ENCODE assay signal across 9 cellular contexts in the genomic region with DNA sequence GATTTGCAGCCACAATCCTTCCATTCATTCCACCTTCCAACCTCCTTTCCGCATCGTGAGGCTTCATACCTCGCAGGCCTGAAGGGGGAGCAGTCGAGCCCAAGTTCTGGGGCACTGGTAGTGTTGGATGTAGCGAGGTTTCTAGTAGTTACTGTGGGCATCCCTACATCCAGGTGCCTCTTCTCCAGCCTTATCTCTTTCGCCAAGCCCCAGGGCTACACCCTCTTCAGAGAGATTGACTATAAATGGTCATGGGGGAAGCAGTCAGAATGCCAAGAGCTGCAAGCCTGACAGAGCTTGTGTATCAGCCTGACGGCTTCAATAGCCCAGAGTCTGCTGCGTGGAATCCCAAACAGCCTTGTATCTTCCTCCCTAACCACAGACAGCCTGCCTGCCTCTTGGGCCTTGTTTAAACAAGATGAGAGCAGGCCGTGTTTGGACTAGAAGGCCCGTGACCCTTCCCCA. TPM values are rescaled to one million over a fixed set of nuclear protein-coding genes. Genes with fewer than 3 reads are reported as not detected.
DNase-seq lines count a peak whose midpoint lies in the region; ATAC-seq and TF ChIP-seq lines count a peak whose summit lies in the region.
"Had no signal": no experiment of that assay in that cellular context is flagged by ENCODE, and none has a peak within 500 bp of the region (broad histone marks: within the 10 kb centered on the region; RNA-seq: fewer than 3 reads in every experiment).

No MANE protein-coding gene starts in this region.

- no peaks in the 10 kb centered on the region for H3K36me3 Mint-ChIP-seq in stimulated activated naive B cell treated with anti-CD40 and anti-IgM and Interleukin-4, amounts not matched to agents 10 μg/mL and 1 μg/mL and 100 μg/mL, for 72 hours
- H3K36me3 Mint-ChIP-seq: naive thymus-derived CD4-positive, alpha-beta T cell had no signal

- ATAC-seq in stimulated activated naive B cell treated with anti-CD40 and anti-IgM and Interleukin-4, amounts not matched to agents 10 μg/mL and 1 μg/mL and 100 μg/mL, for 72 hours (replicated peaks) = no peak
- ATAC-seq in HG02678 (IDR thresholded peaks at IDR 0.05; ENCODE audit: unreplicated experiment) = no peak
- ATAC-seq: naive thymus-derived CD4-positive, alpha-beta T cell had no signal

- no peak overlapping the region for H3K4me3 ChIP-seq in GM12865 (ENCODE audit: low read depth, low read length)
- H3K4me3 ChIP-seq in dorsolateral prefrontal cortex = no peak overlapping the region

- H3K4me1 Mint-ChIP-seq in stimulated activated naive B cell treated with anti-CD40 and anti-IgM and Interleukin-4, amounts not matched to agents 10 μg/mL and 1 μg/mL and 100 μg/mL, for 72 hours = no peaks in the 10 kb centered on the region

- H3K27ac ChIP-seq in dorsolateral prefrontal cortex = no peak overlapping the region

- H3K27ac Mint-ChIP-seq in stimulated activated naive B cell treated with anti-CD40 and anti-IgM and Interleukin-4, amounts not matched to agents 10 μg/mL and 1 μg/mL and 100 μg/mL, for 72 hours = no peak overlapping the region

- peaks cover 0 to 2% of the 10 kb centered on the region in 2 donors for H3K9me3 Mint-ChIP-seq in stimulated activated naive B cell treated with anti-CD40 and anti-IgM and Interleukin-4, amounts not matched to agents 10 μg/mL and 1 μg/mL and 100 μg/mL, for 72 hours
- H3K9me3 Mint-ChIP-seq: naive thymus-derived CD4-positive, alpha-beta T cell had no signal

- DNase-seq in GM12865 (ENCODE audit: low read depth) = peak; percentile 16
- DNase-seq in NAMALWA (ENCODE audit: low spot score) = peak; percentile 36
- peak in 2 of 10 donors; percentile 13 to 33 for DNase-seq in dorsolateral prefrontal cortex
- peak; percentile 54 for DNase-seq in myocyte (ENCODE audit: low read depth)
- DNase-seq in stimulated activated naive B cell treated with anti-CD40 and anti-IgM and Interleukin-4, amounts not matched to agents 10 μg/mL and 1 μg/mL and 100 μg/mL, for 72 hours = no peak
- DNase-seq in T-helper 1 cell = no peak
- DNase-seq in activated effector memory CD4-positive, alpha-beta T cell treated with Interleukin-2 at 50 U/mL for 16 hours = no peak

- TF ChIP-seq CTCF in GM12865 (IDR thresholded peaks at IDR 0.05; ENCODE audit: insufficient read depth, low read depth, low read length, missing control alignments) (peak; percentile 62), dorsolateral prefrontal cortex (IDR thresholded peaks at IDR 0.05 in 54 of 56, conservative IDR thresholded peaks at IDR 0.05 in 2 of 56; ENCODE audit: low read depth in 1 of 56, partially characterized antibody in 56 of 56) (peak in 52 of 56 donors; percentile 18 to 66 (median 48))

- intact Hi-C loops in dorsolateral prefrontal cortex (cut with DNase I) = loop anchor here in 1 of 2 donors (5.0 kb wide), 1 partner anchor 81 kb away; no protein-coding TSS in a partner anchor

- peaks cover 4 to 9% of the 10 kb centered on the region in 2 donors for H3K27me3 Mint-ChIP-seq in stimulated activated naive B cell treated with anti-CD40 and anti-IgM and Interleukin-4, amounts not matched to agents 10 μg/mL and 1 μg/mL and 100 μg/mL, for 72 hours

- H3K4me3 Mint-ChIP-seq in stimulated activated naive B cell treated with anti-CD40 and anti-IgM and Interleukin-4, amounts not matched to agents 10 μg/mL and 1 μg/mL and 100 μg/mL, for 72 hours = no peak overlapping the region
- H3K4me3 Mint-ChIP-seq: naive thymus-derived CD4-positive, alpha-beta T cell had no signal

- peaks cover 0 to 4% (median 0%) of the 10 kb centered on the region in 45 donors for H3K27me3 ChIP-seq in dorsolateral prefrontal cortex

RNA-seq across cellular contexts. Expression of a gene that starts 28.9 kb away (rescaled TPM):
- total RNA-seq in dorsolateral prefrontal cortex (10 to 100 TPM in 6 of 120 experiments, 1 to 10 TPM in 114; 1.4 to 12.3 (median 6.0) TPM), myocyte (17.2 and 32.0 TPM in 2 replicates)
- 16.6 TPM for polyA plus RNA-seq in myocyte (2012)

Comparison
In these comparisons a context has a peak if more than half of its experiments do, and no peak if none do; other contexts are left out.
1. DNase-seq: peak in GM12865 (single experiment), NAMALWA (single experiment) and myocyte (single experiment); none in stimulated activated naive B cell treated with anti-CD40 and anti-IgM and Interleukin-4, amounts not matched to agents 10 μg/mL and 1 μg/mL and 100 μg/mL, for 72 hours (single experiment), T-helper 1 cell (0 of 5) and activated effector memory CD4-positive, alpha-beta T cell treated with Interleukin-2 at 50 U/mL for 16 hours (single experiment).